ENCODE assay signal across 9 cellular contexts in genomic region chr1:67735806-67736627, GRCh38. TPM values are rescaled to one million over a fixed set of nuclear protein-coding genes. Genes with fewer than 3 reads are reported as not detected.
A peak's percentile ranks its signal among the peaks of the same experiment; 100 is the strongest.
DNase-seq lines count a peak whose midpoint lies in the region; ATAC-seq and TF ChIP-seq lines count a peak whose summit lies in the region.
"Had no signal": no experiment of that assay in that cellular context is flagged by ENCODE, and none has a peak within 500 bp of the region (broad histone marks: within the 10 kb centered on the region; RNA-seq: fewer than 3 reads in every experiment).

No MANE protein-coding gene starts in this region.

- in situ Hi-C loops in brain microvascular endothelial cell (cut with HindIII; ENCODE audit: low pct_ligation_motif_present, low sequenced_read_pairs) = no loop called here

- DNase-seq in Daoy (ENCODE audit: low read depth) (peak; percentile 87), HS-27A (ENCODE audit: low read depth) (peak; percentile 80), SW 1271 (lab: John Stamatoyannopoulos, UW) (peak; percentile 43 to 84), brain microvascular endothelial cell (peak; percentile 95), HuH-7.5 (ENCODE audit: low spot score) (no peak)
- peak; percentile 60 for DNase-seq in stimulated activated CD4-positive, alpha-beta T cell treated with anti-CD3 and anti-CD28 coated beads, Interleukin-1b, Interleukin-23, amount 100 ng/mL, for 48 hours

- H3K4me3 ChIP-seq in brain microvascular endothelial cell (ENCODE audit: low read depth, low read length) = peak overlapping the region; percentile 18
- H3K4me3 ChIP-seq: cardiac muscle cell had no signal

- H3K36me3 ChIP-seq in brain microvascular endothelial cell (replicated peaks) = peaks cover 10% of the 10 kb centered on the region
- H3K36me3 ChIP-seq: cardiac muscle cell had no signal

- ATAC-seq in GM21423 (IDR thresholded peaks at IDR 0.05; ENCODE audit: unreplicated experiment) = peak; percentile 95

- no peaks in the 10 kb centered on the region for H3K27me3 ChIP-seq in brain microvascular endothelial cell (replicated peaks)
- no peaks in the 10 kb centered on the region for H3K27me3 ChIP-seq in layer of hippocampus (ENCODE audit: control insufficient read depth, insufficient read depth, low read length)
- H3K27me3 ChIP-seq: cardiac muscle cell had no signal

- no peak for TF ChIP-seq CTCF in brain microvascular endothelial cell (IDR thresholded peaks at IDR 0.05; ENCODE audit: low read depth, low read length, missing control alignments)

- H3K27ac ChIP-seq in brain microvascular endothelial cell = peak overlapping the region; percentile 92
- peak overlapping the region; percentile 60 for H3K27ac ChIP-seq in layer of hippocampus (ENCODE audit: low read depth, low read length)
- H3K27ac ChIP-seq: cardiac muscle cell had no signal

RNA-seq across cellular contexts. Expression of gene GADD45A, which starts 51.0 kb away (rescaled TPM):
- total RNA-seq in Daoy (2014; rRNA removed; shearing (Covaris generic)) = 81.7 and 82.6 TPM in 2 replicates
